Comparison of ENCODE assay signal across 9 cellular contexts in the genomic region with DNA sequence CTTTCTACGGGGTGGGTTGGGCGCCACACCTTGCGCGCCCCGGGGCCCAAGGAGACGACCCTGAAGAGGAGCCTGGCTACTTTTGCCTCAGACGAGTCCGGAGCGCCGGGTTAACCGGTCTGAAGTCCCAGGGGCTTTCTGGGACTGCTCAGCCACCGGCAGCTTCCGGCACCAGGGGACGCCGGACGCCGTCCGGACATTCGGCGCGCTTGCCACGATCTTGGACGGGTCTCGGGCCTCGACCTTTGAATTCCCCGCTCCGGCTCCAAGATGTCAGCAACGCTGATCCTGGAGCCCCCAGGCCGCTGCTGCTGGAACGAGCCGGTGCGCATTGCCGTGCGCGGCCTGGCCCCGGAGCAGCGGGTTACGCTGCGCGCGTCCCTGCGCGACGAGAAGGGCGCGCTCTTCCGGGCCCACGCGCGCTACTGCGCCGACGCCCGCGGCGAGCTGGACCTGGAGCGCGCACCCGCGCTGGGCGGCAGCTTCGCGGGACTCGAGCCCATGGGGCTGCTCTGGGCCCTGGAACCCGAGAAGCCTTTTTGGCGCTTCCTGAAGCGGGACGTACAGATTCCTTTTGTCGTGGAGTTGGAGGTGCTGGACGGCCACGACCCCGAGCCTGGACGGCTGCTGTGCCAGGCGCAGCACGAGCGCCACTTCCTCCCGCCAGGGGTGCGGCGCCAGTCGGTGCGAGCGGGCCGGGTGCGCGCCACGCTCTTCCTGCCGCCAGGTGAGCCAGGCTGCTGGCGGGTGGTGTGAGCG. TPM values are rescaled to one million over a fixed set of nuclear protein-coding genes. Genes with fewer than 3 reads are reported as not detected.
DNase-seq lines count a peak whose midpoint lies in the region; ATAC-seq and TF ChIP-seq lines count a peak whose summit lies in the region.
"Had no signal": no experiment of that assay in that cellular context is flagged by ENCODE, and none has a peak within 500 bp of the region (broad histone marks: within the 10 kb centered on the region; RNA-seq: fewer than 3 reads in every experiment).

A gene with protein sequence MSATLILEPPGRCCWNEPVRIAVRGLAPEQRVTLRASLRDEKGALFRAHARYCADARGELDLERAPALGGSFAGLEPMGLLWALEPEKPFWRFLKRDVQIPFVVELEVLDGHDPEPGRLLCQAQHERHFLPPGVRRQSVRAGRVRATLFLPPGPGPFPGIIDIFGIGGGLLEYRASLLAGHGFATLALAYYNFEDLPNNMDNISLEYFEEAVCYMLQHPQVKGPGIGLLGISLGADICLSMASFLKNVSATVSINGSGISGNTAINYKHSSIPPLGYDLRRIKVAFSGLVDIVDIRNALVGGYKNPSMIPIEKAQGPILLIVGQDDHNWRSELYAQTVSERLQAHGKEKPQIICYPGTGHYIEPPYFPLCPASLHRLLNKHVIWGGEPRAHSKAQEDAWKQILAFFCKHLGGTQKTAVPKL (plus strand): TSS at position 184 of the 759 bp plus-strand sequence. CDS start 87 bp downstream, at position 271.

- H3K9me3 ChIP-seq in PC-9 (ENCODE audit: insufficient read depth, low read depth), result no peaks in the 10 kb centered on the region

- intact Hi-C loops in Calu3 (cut with micrococcal nuclease; ENCODE audit: unreplicated experiment) (no loop called here), PC-9 (cut with micrococcal nuclease; ENCODE audit: unreplicated experiment) (no loop called here), left ventricle myocardium superior (cut with micrococcal nuclease) (no loop called here)

- H3K79me2 ChIP-seq in PC-9 (ENCODE audit: low read depth), result no peaks in the 10 kb centered on the region

- H3K9me2 ChIP-seq in PC-9 (ENCODE audit: insufficient read depth), result no peaks in the 10 kb centered on the region

- H3K27me3 ChIP-seq in PC-9 (ENCODE audit: insufficient read depth, low read depth), result no peaks in the 10 kb centered on the region

- H3K36me3 ChIP-seq in PC-9 (ENCODE audit: low read depth), result no peaks in the 10 kb centered on the region

- H2AFZ ChIP-seq in PC-9, result peak within 1 kb of the TSS; percentile 76

- peaks cover 13% of the 10 kb centered on the region for H3K36me3 Mint-ChIP-seq in Calu3 (ENCODE audit: insufficient read depth, unreplicated experiment)
- peaks cover 1% of the 10 kb centered on the region for H3K36me3 Mint-ChIP-seq in activated naive CD4-positive, alpha-beta T cell treated with anti-CD3 and anti-CD28 coated beads, Interleukin-2, amount 10 ng/mL, durations not matched to agents 7 days and 5 days

- no peak for TF ChIP-seq CTCF in Calu3 (IDR thresholded peaks at IDR 0.05; ENCODE audit: unreplicated experiment)
- TF ChIP-seq CTCF in PC-9 (conservative IDR thresholded peaks at IDR 0.05), result no peak

- H3K27me3 Mint-ChIP-seq in Calu3 (ENCODE audit: unreplicated experiment), result no peaks in the 10 kb centered on the region
- H3K27me3 Mint-ChIP-seq in activated naive CD4-positive, alpha-beta T cell treated with anti-CD3 and anti-CD28 coated beads, Interleukin-2, amount 10 ng/mL, durations not matched to agents 7 days and 5 days, result peaks cover 21% of the 10 kb centered on the region

- H3K4me2 ChIP-seq in PC-9, result peak within 1 kb of the TSS; percentile 75
- H3K4me2 ChIP-seq: KMS-11 had no signal

- H4K20me1 ChIP-seq in PC-9 (ENCODE audit: insufficient read depth), result no peaks in the 10 kb centered on the region

- no peaks in the 10 kb centered on the region for H3K4me1 Mint-ChIP-seq in Calu3 (ENCODE audit: low read depth, unreplicated experiment)
- peaks cover 16% of the 10 kb centered on the region for H3K4me1 Mint-ChIP-seq in activated naive CD4-positive, alpha-beta T cell treated with anti-CD3 and anti-CD28 coated beads, Interleukin-2, amount 10 ng/mL, durations not matched to agents 7 days and 5 days

- no peaks in the 10 kb centered on the region for H3F3A ChIP-seq in PC-9 (ENCODE audit: insufficient read depth, low read depth)

- peak within 1 kb of the TSS; percentile 84 for H3K4me3 Mint-ChIP-seq in Calu3 (ENCODE audit: low read depth, unreplicated experiment)
- peak within 1 kb of the TSS; percentile 67 for H3K4me3 Mint-ChIP-seq in activated naive CD4-positive, alpha-beta T cell treated with anti-CD3 and anti-CD28 coated beads, Interleukin-2, amount 10 ng/mL, durations not matched to agents 7 days and 5 days

- BruUV-seq in Calu3 (replicated peaks; lab: Mats Ljungman, UMichigan), result no TSS peak
- BruUV-seq in PC-9 (replicated peaks; lab: Mats Ljungman, UMichigan), result no TSS peak

- POLR2A ChIA-PET in PC-9 (lab: Charles Lee; ENCODE audit: unreplicated experiment), result no interaction called here

- H3K27ac Mint-ChIP-seq in Calu3 (ENCODE audit: unreplicated experiment), result no peak within 1 kb of the TSS
- H3K27ac Mint-ChIP-seq in activated naive CD4-positive, alpha-beta T cell treated with anti-CD3 and anti-CD28 coated beads, Interleukin-2, amount 10 ng/mL, durations not matched to agents 7 days and 5 days, result peak within 1 kb of the TSS; percentile 62

- no peaks in the 10 kb centered on the region for H3K4me1 ChIP-seq in PC-9 (replicated peaks; ENCODE audit: insufficient read depth)

- H3K27ac ChIP-seq in PC-9, result no peak within 1 kb of the TSS
- H3K27ac ChIP-seq: KMS-11 had no signal

- peak within 1 kb of the TSS; percentile 54; the same call in 1 of the 2 replicates for H3K4me3 ChIP-seq in PC-9

- no peaks in the 10 kb centered on the region for H3K9me3 Mint-ChIP-seq in Calu3 (ENCODE audit: low read depth, unreplicated experiment)
- H3K9me3 Mint-ChIP-seq in activated naive CD4-positive, alpha-beta T cell treated with anti-CD3 and anti-CD28 coated beads, Interleukin-2, amount 10 ng/mL, durations not matched to agents 7 days and 5 days, result peaks cover 4% of the 10 kb centered on the region

- CTCF ChIA-PET in Calu3 (lab: Charles Lee), result interaction anchor here (0.7 kb wide), 1 partner anchor 15 kb away, joined by 3 read pairs; no protein-coding TSS in a partner anchor
- CTCF ChIA-PET in PC-9 (lab: Charles Lee), result no interaction called here
- CTCF ChIA-PET in activated naive CD4-positive, alpha-beta T cell treated with anti-CD3 and anti-CD28 coated beads, Interleukin-2, amount 10 ng/mL, durations not matched to agents 7 days and 5 days (lab: Charles Lee), result no interaction called here

- DNase-seq in Calu3, result peak; percentile 65
- DNase-seq in PC-9, result peak in 1 of 2 experiments; percentile 63
- peak; percentile 61 for DNase-seq in activated naive CD4-positive, alpha-beta T cell treated with anti-CD3 and anti-CD28 coated beads, Interleukin-2, amount 10 ng/mL, durations not matched to agents 7 days and 5 days
- DNase-seq in left ventricle myocardium superior, result peak; percentile 63
- peak; percentile 84 for DNase-seq in retina
- no peak for DNase-seq in NCI-H524 treated with DMSO at 0.1 percent for 48 hours (lab: John Stamatoyannopoulos, UW)

- ATAC-seq in GM21619 (IDR thresholded peaks at IDR 0.05; ENCODE audit: unreplicated experiment) (peak; percentile 56), left ventricle myocardium superior (peak; percentile 95), GM21526 (IDR thresholded peaks at IDR 0.05; ENCODE audit: low FRiP score, unreplicated experiment) (no peak)

RNA-seq across cellular contexts. Expression of the gene that starts here (rescaled TPM):
- total RNA-seq in Calu3 (2022) (1.1 and 1.6 TPM in 2 replicates), PC-9 (2021) (3.5 and 4.9 TPM in 2 replicates), left ventricle myocardium superior (0.84 TPM)

Comparison
In these comparisons a context has a peak if more than half of its experiments do, and no peak if none do; other contexts are left out.
1. Peak in DNase-seq and ATAC-seq in left ventricle myocardium superior; RNA of the gene not detected or under 1 TPM.